32 cellular contexts compared by ENCODE assay signal in genomic region chr1:219958875-219959417, GRCh38. TPM values are rescaled to one million over a fixed set of nuclear protein-coding genes. Genes with fewer than 3 reads are reported as not detected.
DNase-seq lines count a peak whose midpoint lies in the region; ATAC-seq, FAIRE-seq and TF ChIP-seq lines count a peak whose summit lies in the region.
"Had no signal": no experiment of that assay in that cellular context is flagged by ENCODE, and none has a peak within 500 bp of the region (broad histone marks: within the 10 kb centered on the region; RNA-seq: fewer than 3 reads in every experiment).

No MANE protein-coding gene starts in this region.

- CTCF ChIA-PET in activated CD8-positive, alpha-beta T cell treated with anti-CD3 and anti-CD28 coated beads, Interleukin-2, amount 10 ng/mL, durations not matched to agents 7 days and 5 days (lab: Charles Lee) = no interaction called here

- no peaks in the 10 kb centered on the region for H3K4me1 Mint-ChIP-seq in activated T-helper 17 cell treated with anti-CD3 and anti-CD28 coated beads, Interleukin-2, amount 50 U/mL, for 72 hours
- H3K4me1 Mint-ChIP-seq in activated CD8-positive, alpha-beta T cell treated with anti-CD3 and anti-CD28 coated beads, Interleukin-2, amount 10 ng/mL, durations not matched to agents 7 days and 5 days (ENCODE audit: low read depth) = no peaks in the 10 kb centered on the region
- H3K4me1 Mint-ChIP-seq: activated naive CD8-positive, alpha-beta T cell treated with anti-CD3 and anti-CD28 coated beads, Interleukin-2, amount 50 U/mL, for 24 hours had no signal

- H2BK5ac ChIP-seq in neuronal stem cell (ENCODE audit: low read length) = no peak overlapping the region

- no peak overlapping the region for H3K27ac ChIP-seq in neuronal stem cell (replicated peaks; ENCODE audit: low read length)
- H3K27ac ChIP-seq: neutrophil, RWPE1, SJSA1, stomach, thyroid gland had no signal

- no peaks in the 10 kb centered on the region for H3K36me3 ChIP-seq in neuronal stem cell (replicated peaks in 1 of 2; ENCODE audit: control insufficient read depth in 2 of 2, insufficient read depth in 2 of 2, low read length in 2 of 2)
- H3K36me3 ChIP-seq: HAP-1, neutrophil, SJSA1, stomach, thyroid gland had no signal

- no peaks in the 10 kb centered on the region for H3K4me1 ChIP-seq in neuronal stem cell (ENCODE audit: control insufficient read depth in 2 of 2, insufficient read depth in 1 of 2, low read depth in 1 of 2, low read length in 2 of 2)
- H3K4me1 ChIP-seq: HAP-1, SJSA1, stomach, thyroid gland had no signal

- H3K27me3 Mint-ChIP-seq in activated T-helper 17 cell treated with anti-CD3 and anti-CD28 coated beads, Interleukin-2, amount 50 U/mL, for 72 hours = no peaks in the 10 kb centered on the region
- H3K27me3 Mint-ChIP-seq in activated CD8-positive, alpha-beta T cell treated with anti-CD3 and anti-CD28 coated beads, Interleukin-2, amount 10 ng/mL, durations not matched to agents 7 days and 5 days (ENCODE audit: low read depth) = peaks cover 8% of the 10 kb centered on the region
- H3K27me3 Mint-ChIP-seq: CD4-positive, alpha-beta memory T cell had no signal

- H2BK120ac ChIP-seq in neuronal stem cell (ENCODE audit: low read depth, low read length) = no peak overlapping the region

- no peak for FAIRE-seq in frontal cortex (lab: Jason Lieb, UNC)
- FAIRE-seq: astrocyte, GM12892 had no signal

- no peak overlapping the region for H3K9ac ChIP-seq in neuronal stem cell (ENCODE audit: low read depth, low read length, poor library complexity)

- no peak for TF ChIP-seq CTCF in LNCaP clone FGC (IDR thresholded peaks at IDR 0.05; ENCODE audit: control insufficient read depth, extremely low read depth, insufficient read depth)

- peak overlapping the region; percentile 13 for H3K18ac ChIP-seq in neuronal stem cell (ENCODE audit: low read length)

- no peak overlapping the region for H3K27ac Mint-ChIP-seq in activated T-helper 17 cell treated with anti-CD3 and anti-CD28 coated beads, Interleukin-2, amount 50 U/mL, for 72 hours
- no peak overlapping the region for H3K27ac Mint-ChIP-seq in activated CD8-positive, alpha-beta T cell treated with anti-CD3 and anti-CD28 coated beads, Interleukin-2, amount 10 ng/mL, durations not matched to agents 7 days and 5 days
- H3K27ac Mint-ChIP-seq: activated naive CD8-positive, alpha-beta T cell treated with anti-CD3 and anti-CD28 coated beads, Interleukin-2, amount 50 U/mL, for 24 hours; CD4-positive, alpha-beta memory T cell; effector memory CD8-positive, alpha-beta T cell had no signal

- no peak overlapping the region for H3K4me3 Mint-ChIP-seq in activated T-helper 17 cell treated with anti-CD3 and anti-CD28 coated beads, Interleukin-2, amount 50 U/mL, for 72 hours
- no peak overlapping the region for H3K4me3 Mint-ChIP-seq in activated CD8-positive, alpha-beta T cell treated with anti-CD3 and anti-CD28 coated beads, Interleukin-2, amount 10 ng/mL, durations not matched to agents 7 days and 5 days
- H3K4me3 Mint-ChIP-seq: activated naive CD8-positive, alpha-beta T cell treated with anti-CD3 and anti-CD28 coated beads, Interleukin-2, amount 50 U/mL, for 24 hours; CD4-positive, alpha-beta memory T cell; effector memory CD8-positive, alpha-beta T cell had no signal

- H2AFZ ChIP-seq in neuronal stem cell (ENCODE audit: low read length) = no peak overlapping the region

- H3K27me3 ChIP-seq in neuronal stem cell (ENCODE audit: control insufficient read depth in 3 of 3, insufficient read depth in 3 of 3, low read depth in 1 of 3, low read length in 3 of 3) = peaks cover 0 to 6% (median 0%) of the 10 kb centered on the region in 3 experiments
- H3K27me3 ChIP-seq: SJSA1, stomach, thyroid gland had no signal

- H3K23ac ChIP-seq in neuronal stem cell (ENCODE audit: low read depth, low read length, poor library complexity) = no peak overlapping the region

- POLR2A ChIA-PET in activated CD8-positive, alpha-beta T cell treated with anti-CD3 and anti-CD28 coated beads, Interleukin-2, amount 10 ng/mL, durations not matched to agents 7 days and 5 days (lab: Charles Lee) = no interaction called here

- no peaks in the 10 kb centered on the region for H3K9me3 ChIP-seq in neuronal stem cell (replicated peaks in 1 of 2; ENCODE audit: control insufficient read depth in 2 of 2, insufficient read depth in 1 of 2, low read depth in 1 of 2, low read length in 2 of 2)
- H3K9me3 ChIP-seq: HAP-1, neutrophil, SJSA1, stomach, thyroid gland had no signal

- no peak overlapping the region for H4K8ac ChIP-seq in neuronal stem cell (ENCODE audit: low read depth, low read length)

- no peak overlapping the region for H3K4ac ChIP-seq in neuronal stem cell (ENCODE audit: low read length)

- no peaks in the 10 kb centered on the region for H3K36me3 Mint-ChIP-seq in activated T-helper 17 cell treated with anti-CD3 and anti-CD28 coated beads, Interleukin-2, amount 50 U/mL, for 72 hours (ENCODE audit: low read depth)
- H3K36me3 Mint-ChIP-seq in activated CD8-positive, alpha-beta T cell treated with anti-CD3 and anti-CD28 coated beads, Interleukin-2, amount 10 ng/mL, durations not matched to agents 7 days and 5 days (ENCODE audit: low read depth) = no peaks in the 10 kb centered on the region
- H3K36me3 Mint-ChIP-seq: CD4-positive, alpha-beta memory T cell had no signal

- DNase-seq in NCI-H748 (lab: John Stamatoyannopoulos, UW; ENCODE audit: unreplicated experiment) (peak; percentile 24), NCI-H748 treated with DMSO at 0.1 percent for 48 hours (lab: John Stamatoyannopoulos, UW) (no peak), LNCaP clone FGC (ENCODE audit: low read depth) (peak; percentile 97), neuronal stem cell (ENCODE audit: low spot score) (no peak), D341Med (ENCODE audit: low spot score) (no peak), frontal cortex (ENCODE audit: low spot score in 2 of 2) (no peak)
- DNase-seq in activated CD8-positive, alpha-beta T cell treated with anti-CD3 and anti-CD28 coated beads, Interleukin-2, amount 10 ng/mL, durations not matched to agents 7 days and 5 days = no peak
- DNase-seq: activated CD4-positive, alpha-beta T cell treated with anti-CD3 and anti-CD28 coated beads for 48 hours; activated gamma-delta T cell; activated naive CD8-positive, alpha-beta T cell treated with anti-CD3 and anti-CD28 coated beads, Interleukin-2, amount 50 U/mL, for 24 hours; activated T-cell treated with anti-CD3 and anti-CD28 coated beads, Interleukin-2, amount 50 U/mL, for 1 hour; CD4-positive, alpha-beta memory T cell; DMS 273 treated with DMSO at 0.1 percent for 48 hours; effector memory CD8-positive, alpha-beta T cell; head of caudate nucleus; islet precursor cell; NCI-H1694 treated with DMSO at 0.1 percent for 48 hours; NCI-H82; posterior cingulate gyrus; right cardiac atrium; stomach; T-helper 9 cell; thyroid gland had no signal

- H3K4me3 ChIP-seq in LNCaP clone FGC (ENCODE audit: low read depth, low read length) = peak overlapping the region; percentile 36
- H3K4me3 ChIP-seq in neuronal stem cell (ENCODE audit: low read length in 2 of 2) = no peak overlapping the region
- H3K4me3 ChIP-seq: HAP-1, SJSA1, stomach, thyroid gland had no signal

- no peak overlapping the region for H2BK12ac ChIP-seq in neuronal stem cell (ENCODE audit: low read length)

- WGBS in neuronal stem cell (ENCODE audit: extremely low coverage in 2 of 2, insufficient read length in 2 of 2, insufficient replicate concordance in 1 of 2), 2 donors = no CpG with 5 or more reads among the region's 16 CpGs

- no peaks in the 10 kb centered on the region for H3K79me1 ChIP-seq in neuronal stem cell (ENCODE audit: low read depth, low read length)

- peak; percentile 24 for ATAC-seq in activated T-helper 17 cell treated with anti-CD3 and anti-CD28 coated beads, Interleukin-2, amount 50 U/mL, for 72 hours (replicated peaks)
- ATAC-seq in activated CD8-positive, alpha-beta T cell treated with anti-CD3 and anti-CD28 coated beads, Interleukin-2, amount 10 ng/mL, durations not matched to agents 7 days and 5 days = no peak
- ATAC-seq: activated naive CD8-positive, alpha-beta T cell treated with anti-CD3 and anti-CD28 coated beads, Interleukin-2, amount 50 U/mL, for 24 hours; effector memory CD8-positive, alpha-beta T cell; right cardiac atrium had no signal

- no peak overlapping the region for H3K4me2 ChIP-seq in neuronal stem cell (ENCODE audit: insufficient read depth, low read length, poor library complexity, severe bottlenecking)

- no peak overlapping the region for H3K14ac ChIP-seq in neuronal stem cell (ENCODE audit: low read length)

- peak overlapping the region; percentile 71 for H2AK5ac ChIP-seq in neuronal stem cell (ENCODE audit: low read depth, low read length)

- H2BK15ac ChIP-seq in neuronal stem cell (ENCODE audit: low read length) = no peak overlapping the region

- H3K9me3 Mint-ChIP-seq in activated T-helper 17 cell treated with anti-CD3 and anti-CD28 coated beads, Interleukin-2, amount 50 U/mL, for 72 hours = no peaks in the 10 kb centered on the region
- no peaks in the 10 kb centered on the region for H3K9me3 Mint-ChIP-seq in activated CD8-positive, alpha-beta T cell treated with anti-CD3 and anti-CD28 coated beads, Interleukin-2, amount 10 ng/mL, durations not matched to agents 7 days and 5 days (ENCODE audit: insufficient read depth)
- H3K9me3 Mint-ChIP-seq: activated naive CD8-positive, alpha-beta T cell treated with anti-CD3 and anti-CD28 coated beads, Interleukin-2, amount 50 U/mL, for 24 hours; CD4-positive, alpha-beta memory T cell; effector memory CD8-positive, alpha-beta T cell had no signal

- no peak overlapping the region for H4K91ac ChIP-seq in neuronal stem cell (ENCODE audit: low read depth, low read length, poor library complexity)

RNA-seq across cellular contexts. Expression of gene SLC30A10, which starts 30.6 kb away (rescaled TPM):
- not detected for total RNA-seq in activated T-helper 17 cell treated with anti-CD3 and anti-CD28 coated beads, Interleukin-2, amount 50 U/mL, for 72 hours
- polyA plus RNA-seq in neuronal stem cell (2013, experiment 1 of 2) = 0.42 TPM
- 0.53 TPM for polyA plus RNA-seq in neuronal stem cell (2013, experiment 2 of 2)
- 19.2 TPM for total RNA-seq in frontal cortex
- total RNA-seq in activated CD8-positive, alpha-beta T cell treated with anti-CD3 and anti-CD28 coated beads, Interleukin-2, amount 10 ng/mL, durations not matched to agents 7 days and 5 days = not detected
- total RNA-seq: activated CD8-positive, alpha-beta memory T cell treated with anti-CD3 and anti-CD28 coated beads for 36 hours; astrocyte; cardiac septum; CD4-positive, alpha-beta memory T cell; right cardiac atrium; SJSA1 had no signal
- polyA plus RNA-seq: CD4-positive, alpha-beta memory T cell; right cardiac atrium; stomach had no signal

Comparison
In these comparisons a context has a peak if more than half of its experiments do, and no peak if none do; other contexts are left out.
1. DNase-seq: peak in NCI-H748 (single experiment) and LNCaP clone FGC (single experiment); none in NCI-H748 treated with DMSO at 0.1 percent for 48 hours (single experiment), neuronal stem cell (single experiment), D341Med (single experiment), frontal cortex (0 of 2) and activated CD8-positive, alpha-beta T cell treated with anti-CD3 and anti-CD28 coated beads, Interleukin-2, amount 10 ng/mL, durations not matched to agents 7 days and 5 days (single experiment).
2. RNA of gene SLC30A10, which starts 30.6 kb away (total RNA-seq): 19.2 TPM in frontal cortex (single experiment); not detected in activated T-helper 17 cell treated with anti-CD3 and anti-CD28 coated beads, Interleukin-2, amount 50 U/mL, for 72 hours and not detected in activated CD8-positive, alpha-beta T cell treated with anti-CD3 and anti-CD28 coated beads, Interleukin-2, amount 10 ng/mL, durations not matched to agents 7 days and 5 days; every median in the first group is over 10 times any median in the second.